1 cellular context compared by ENCODE assay signal in genomic region chr22:44773082-44773481, GRCh38.
TF ChIP-seq lines count a peak whose summit lies in the region.

No MANE protein-coding gene starts in this region.

TF ChIP-seq in HepG2, 621 proteins besides CTCF, POLR2A, EP300 and RAD21:
- TF ChIP-seq ZNF382 (CRISPR knock-in tag; IDR thresholded peaks at IDR 0.05; ENCODE audit: borderline replicate concordance), result peak; percentile 81; the same call in 1 of the 2 replicates
- TF ChIP-seq ZNF720 (CRISPR knock-in tag; IDR thresholded peaks at IDR 0.05), result no peak
- no peak for TF ChIP-seq TIGD3 (CRISPR knock-in tag; IDR thresholded peaks at IDR 0.05; ENCODE audit: borderline replicate concordance)
- TF ChIP-seq MNT (IDR thresholded peaks at IDR 0.05), result no peak
- no peak for TF ChIP-seq CENPT (CRISPR knock-in tag; IDR thresholded peaks at IDR 0.05; ENCODE audit: low read depth)
- no peak for TF ChIP-seq NAIF1 (CRISPR knock-in tag; IDR thresholded peaks at IDR 0.05; ENCODE audit: borderline replicate concordance)
TF ChIP-seq in HepG2: peak in this region for 1.
